27 cellular contexts compared by ENCODE assay signal in genomic region chr3:196263819-196264218, GRCh38. TPM values are rescaled to one million over a fixed set of nuclear protein-coding genes. Genes with fewer than 3 reads are reported as not detected.
DNase-seq lines count a peak whose midpoint lies in the region; ATAC-seq and TF ChIP-seq lines count a peak whose summit lies in the region.
"Had no signal": no experiment of that assay in that cellular context is flagged by ENCODE, and none has a peak within 500 bp of the region (broad histone marks: within the 10 kb centered on the region; RNA-seq: fewer than 3 reads in every experiment).

No MANE protein-coding gene starts in this region.

- H3K4me1 ChIP-seq in colonic mucosa (peaks cover 6% of the 10 kb centered on the region), mucosa of descending colon (ENCODE audit: low read depth) (peaks cover 2% of the 10 kb centered on the region)

- DNase-seq in T-helper 17 cell (no peak), colonic mucosa (no peak), mucosa of descending colon (no peak), nucleus accumbens (lab: John Stamatoyannopoulos, UW) (no peak), T-helper 2 cell (no peak)
- DNase-seq in stimulated activated effector memory CD8-positive, alpha-beta T cell treated with anti-CD3 and anti-CD28 coated beads, Interleukin-12 subunit alpha, Interleukin-12 subunit beta, amount 100 ng/mL, for 72 hours (ENCODE audit: low spot score in 2 of 2), result no peak
- DNase-seq in NK-92 treated with Interleukin-12 subunit alpha and Interleukin-12 subunit beta, amount 100 ng/mL, for 24 hours (lab: John Stamatoyannopoulos, UW), result no peak
- DNase-seq: Calu3; CD8-positive, alpha-beta memory T cell; DND-41; GM23248; HCEC 1CT; NCI-H1092; NCI-H1417 treated with DMSO at 0.1 percent for 48 hours; NCI-H1694 treated with DMSO at 0.1 percent for 48 hours; NCI-H2081; NCI-H2227 treated with DMSO at 0.1 percent for 48 hours; NCI-H526 treated with DMSO at 0.1 percent for 48 hours; SHP77 had no signal

- peak overlapping the region; percentile 29 for H3K27ac Mint-ChIP-seq in T-helper 17 cell
- H3K27ac Mint-ChIP-seq in stimulated activated effector memory CD8-positive, alpha-beta T cell treated with anti-CD3 and anti-CD28 coated beads, Interleukin-12 subunit alpha, Interleukin-12 subunit beta, amount 100 ng/mL, for 72 hours, result peak overlapping the region; percentile 14
- H3K27ac Mint-ChIP-seq: B cell had no signal

- H3K36me3 ChIP-seq in colonic mucosa (no peaks in the 10 kb centered on the region), mucosa of descending colon (ENCODE audit: low read depth) (no peaks in the 10 kb centered on the region)

- H3K27ac ChIP-seq in colonic mucosa, result peak overlapping the region; percentile 11
- H3K27ac ChIP-seq: C4-2B, GM23248, RWPE1 had no signal

- no peak for TF ChIP-seq CTCF in colonic mucosa (IDR thresholded peaks at IDR 0.05)
- TF ChIP-seq CTCF in mucosa of descending colon (IDR thresholded peaks at IDR 0.05), result no peak

- H3K9ac ChIP-seq in colonic mucosa (ENCODE audit: low read depth in 2 of 2, low read length in 2 of 2), result no peak overlapping the region
- H3K9ac ChIP-seq: GM23248 had no signal

- H3K9me3 Mint-ChIP-seq in stimulated activated effector memory CD8-positive, alpha-beta T cell treated with anti-CD3 and anti-CD28 coated beads, Interleukin-12 subunit alpha, Interleukin-12 subunit beta, amount 100 ng/mL, for 72 hours, result no peaks in the 10 kb centered on the region
- H3K9me3 Mint-ChIP-seq: CD8-positive, alpha-beta memory T cell had no signal

- no peak overlapping the region for H3K4me3 Mint-ChIP-seq in T-helper 17 cell
- no peak overlapping the region for H3K4me3 Mint-ChIP-seq in stimulated activated effector memory CD8-positive, alpha-beta T cell treated with anti-CD3 and anti-CD28 coated beads, Interleukin-12 subunit alpha, Interleukin-12 subunit beta, amount 100 ng/mL, for 72 hours
- H3K4me3 Mint-ChIP-seq: B cell; CD8-positive, alpha-beta memory T cell had no signal

- peaks cover 16% of the 10 kb centered on the region for H3K4me1 Mint-ChIP-seq in T-helper 17 cell
- no peaks in the 10 kb centered on the region for H3K4me1 Mint-ChIP-seq in stimulated activated effector memory CD8-positive, alpha-beta T cell treated with anti-CD3 and anti-CD28 coated beads, Interleukin-12 subunit alpha, Interleukin-12 subunit beta, amount 100 ng/mL, for 72 hours

- no peaks in the 10 kb centered on the region for H3K27me3 ChIP-seq in colonic mucosa

- intact Hi-C loops in colonic mucosa (cut with DNase I), result no loop called here
- intact Hi-C loops in mucosa of descending colon (cut with DNase I, micrococcal nuclease), result no loop called here

- H3K9me3 ChIP-seq in T-helper 17 cell (ENCODE audit: control insufficient read depth, low read length, poor library complexity, severe bottlenecking) (no peaks in the 10 kb centered on the region), colonic mucosa (no peaks in the 10 kb centered on the region), mucosa of descending colon (no peaks in the 10 kb centered on the region)

- H3K27me3 Mint-ChIP-seq in T-helper 17 cell, result no peaks in the 10 kb centered on the region
- H3K27me3 Mint-ChIP-seq: B cell; CD8-positive, alpha-beta memory T cell had no signal

- ATAC-seq in T-helper 17 cell (no peak), mucosa of descending colon (peak; percentile 71), GM18868 (IDR thresholded peaks at IDR 0.05; ENCODE audit: unreplicated experiment) (no peak)
- ATAC-seq in stimulated activated effector memory CD8-positive, alpha-beta T cell treated with anti-CD3 and anti-CD28 coated beads, Interleukin-12 subunit alpha, Interleukin-12 subunit beta, amount 100 ng/mL, for 72 hours, result no peak
- ATAC-seq: Panc1 had no signal

- peaks cover 8% of the 10 kb centered on the region for H3K36me3 Mint-ChIP-seq in T-helper 17 cell (ENCODE audit: low read depth)
- peaks cover 88% of the 10 kb centered on the region for H3K36me3 Mint-ChIP-seq in stimulated activated effector memory CD8-positive, alpha-beta T cell treated with anti-CD3 and anti-CD28 coated beads, Interleukin-12 subunit alpha, Interleukin-12 subunit beta, amount 100 ng/mL, for 72 hours

- H3K4me3 ChIP-seq in colonic mucosa (no peak overlapping the region), mucosa of descending colon (no peak overlapping the region)
- H3K4me3 ChIP-seq: GM23248 had no signal

RNA-seq across cellular contexts. Expression of gene PCYT1A, which starts 23.7 kb away (rescaled TPM):
- total RNA-seq in T-helper 17 cell (10 to 100 TPM; 78.1 to 82.0 TPM), colonic mucosa (10 to 100 TPM; 56.1 to 61.5 TPM), mucosa of descending colon (10 to 100 TPM; 60.2 to 65.2 (median 60.4) TPM)

RNA-seq across cellular contexts. Expression of gene SLC51A, which starts 47.5 kb away (rescaled TPM):
- total RNA-seq in T-helper 17 cell (not detected), colonic mucosa (10 to 100 TPM in 1 of 2 donors, 1 to 10 TPM in 1; 2.1 to 65.1 TPM), mucosa of descending colon (100 to 1,000 TPM in 1 of 3 donors, 10 to 100 TPM in 2; 16.4 to 135 (median 22.9) TPM)
- total RNA-seq: A673; B cell; Calu3; CD8-positive, alpha-beta memory T cell; GM23248; NCI-H460; SK-MEL-5 had no signal

RNA-seq across cellular contexts. Expression of gene ZDHHC19, which starts 52.6 kb away (rescaled TPM):
- total RNA-seq in T-helper 17 cell, result not detected
- total RNA-seq in colonic mucosa, result not detected
- not detected for total RNA-seq in mucosa of descending colon
- total RNA-seq: A673; Calu3; CD8-positive, alpha-beta memory T cell; GM23248; NCI-H460 had no signal

RNA-seq across cellular contexts. Expression of gene DYNLT2B, which starts 54.2 kb away (rescaled TPM):
- total RNA-seq in T-helper 17 cell (1 to 10 TPM; 4.8 to 6.8 TPM), colonic mucosa (1 to 10 TPM; 4.0 to 7.6 TPM), mucosa of descending colon (1 to 10 TPM in 2 of 3 donors, under 1 TPM in 1; 0.64 to 5.2 (median 2.3) TPM)
